ENCODE assay signal across 22 cellular contexts in the genomic region with DNA sequence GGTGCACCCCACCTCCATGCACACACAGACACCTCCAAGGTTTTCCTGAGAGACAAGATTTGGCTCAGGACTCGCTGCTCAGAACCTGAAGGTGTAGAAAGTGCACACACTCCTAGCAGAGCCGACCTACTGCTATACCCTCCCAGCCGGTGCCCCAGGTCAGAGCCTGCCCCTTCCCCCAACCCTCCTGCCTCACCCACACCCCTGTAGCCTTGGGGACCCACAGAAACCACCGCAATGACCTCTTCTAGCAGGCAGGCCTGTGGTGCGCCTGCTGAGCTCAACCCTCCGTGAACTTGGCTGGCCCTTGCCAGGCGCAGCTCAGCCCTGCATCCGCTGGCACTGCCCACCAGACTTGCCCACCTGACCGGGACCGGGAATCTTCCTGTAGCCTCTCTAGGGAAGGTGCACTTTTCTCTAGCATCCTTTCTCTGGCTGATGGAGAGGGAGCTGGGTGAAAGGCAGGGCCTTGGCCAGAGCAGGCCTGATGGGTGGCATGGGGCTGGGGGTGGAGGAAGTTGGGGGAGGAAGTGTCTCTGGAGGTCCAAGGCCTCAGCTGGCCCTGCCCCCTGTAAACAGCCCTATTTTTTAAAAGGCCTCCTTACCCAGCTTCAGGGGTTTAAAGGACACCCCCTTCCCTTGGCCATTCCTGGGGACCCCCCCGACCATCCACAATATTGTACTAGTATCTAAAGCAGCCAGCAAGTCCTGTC. TPM values are rescaled to one million over a fixed set of nuclear protein-coding genes. Genes with fewer than 3 reads are reported as not detected.
A peak's percentile ranks its signal among the peaks of the same experiment; 100 is the strongest.
DNase-seq lines count a peak whose midpoint lies in the region; ATAC-seq and TF ChIP-seq lines count a peak whose summit lies in the region.
"Had no signal": no experiment of that assay in that cellular context is flagged by ENCODE, and none has a peak within 500 bp of the region (broad histone marks: within the 10 kb centered on the region; RNA-seq: fewer than 3 reads in every experiment).

No MANE protein-coding gene starts in this region.

- H3K27ac ChIP-seq in HL-60 (replicated peaks) (peak overlapping the region; percentile 95), spleen (peak overlapping the region in 6 of 8 donors; percentile 52 to 96 (median 90))
- H3K27ac ChIP-seq: esophagus muscularis mucosa, prostate gland, transverse colon had no signal

- H3K27me3 ChIP-seq in HL-60 (ENCODE audit: insufficient read depth, poor library complexity, severe bottlenecking) (no peaks in the 10 kb centered on the region), spleen (replicated peaks in 1 of 7) (peaks cover 0 to 29% (median 0%) of the 10 kb centered on the region in 7 donors)

- H3K4me1 Mint-ChIP-seq in T-helper 2 cell treated with Interferon-gamma antibody and Interleukin-4, amounts not matched to agents 5 μg/mL and 100 μg/mL, for 36 hours (ENCODE audit: low read depth) = peaks cover 29% of the 10 kb centered on the region
- peaks cover 15 to 18% of the 10 kb centered on the region in 2 donors for H3K4me1 Mint-ChIP-seq in effector memory CD8-positive, alpha-beta T cell (ENCODE audit: low read depth in 2 of 2)

- DNase-seq in T-helper 2 cell treated with Interferon-gamma antibody and Interleukin-4, amounts not matched to agents 5 μg/mL and 100 μg/mL, for 36 hours (ENCODE audit: low spot score) = no peak
- DNase-seq in T-helper 2 cell (no peak), HL-60 (ENCODE audit: low read depth in 1 of 2, low spot score in 1 of 2) (peak in 1 of 2 experiments; percentile 54), spleen (no peak)
- DNase-seq in effector memory CD8-positive, alpha-beta T cell = no peak
- no peak for DNase-seq in activated naive CD4-positive, alpha-beta T cell treated with anti-CD3 and anti-CD28 coated beads, Interleukin-2, amount 50 U/mL, for 72 hours (ENCODE audit: low spot score in 2 of 2)
- DNase-seq: Calu3; cerebellar nuclear complex; effector CD8-positive, alpha-beta T cell; gastrocnemius medialis; mesendoderm; NCI-H1436; NCI-H524 treated with DMSO at 0.1 percent for 48 hours; SHP77 treated with DMSO at 0.1 percent for 48 hours; stimulated activated CD4-positive, alpha-beta T cell treated with anti-CD3 and anti-CD28 coated beads, Interleukin-2, amount 100 ng/mL, for 24 hours; stimulated activated naive CD4-positive, alpha-beta T cell; transverse colon had no signal

- intact Hi-C loops in spleen (cut with DNase I; ENCODE audit: low total_unique reads) = no loop called here

- peaks cover 9% of the 10 kb centered on the region for H3K27me3 Mint-ChIP-seq in T-helper 2 cell treated with Interferon-gamma antibody and Interleukin-4, amounts not matched to agents 5 μg/mL and 100 μg/mL, for 36 hours (ENCODE audit: low read depth)
- peaks cover 8 to 9% of the 10 kb centered on the region in 2 donors for H3K27me3 Mint-ChIP-seq in effector memory CD8-positive, alpha-beta T cell
- H3K27me3 Mint-ChIP-seq: activated naive CD4-positive, alpha-beta T cell treated with anti-CD3 and anti-CD28 coated beads, Interleukin-2, amount 50 U/mL, for 24 hours had no signal

- no peaks in the 10 kb centered on the region for H3K36me3 ChIP-seq in spleen
- H3K36me3 ChIP-seq: esophagus muscularis mucosa, gastrocnemius medialis, prostate gland, transverse colon had no signal

- no peak overlapping the region for H3K4me3 Mint-ChIP-seq in T-helper 2 cell treated with Interferon-gamma antibody and Interleukin-4, amounts not matched to agents 5 μg/mL and 100 μg/mL, for 36 hours
- peak overlapping the region; percentile 10 for H3K4me3 Mint-ChIP-seq in effector memory CD8-positive, alpha-beta T cell
- H3K4me3 Mint-ChIP-seq: activated naive CD4-positive, alpha-beta T cell treated with anti-CD3 and anti-CD28 coated beads, Interleukin-2, amount 50 U/mL, for 24 hours had no signal

- TF ChIP-seq POLR2A in spleen (IDR thresholded peaks at IDR 0.05) = no peak

- H3K4me3 ChIP-seq in HL-60 (replicated peaks; ENCODE audit: insufficient read depth, low read length) (peak overlapping the region; percentile 3; the same call in 1 of the 2 replicates), spleen (peak overlapping the region in 1 of 8 donors; percentile 59)
- H3K4me3 ChIP-seq: esophagus muscularis mucosa, gastrocnemius medialis, prostate gland, transverse colon had no signal

- H3K9me3 ChIP-seq in spleen = no peaks in the 10 kb centered on the region
- H3K9me3 ChIP-seq: esophagus muscularis mucosa, gastrocnemius medialis, prostate gland, transverse colon had no signal

- no peaks in the 10 kb centered on the region for H3K36me3 Mint-ChIP-seq in T-helper 2 cell treated with Interferon-gamma antibody and Interleukin-4, amounts not matched to agents 5 μg/mL and 100 μg/mL, for 36 hours (ENCODE audit: low read depth)
- no peaks in the 10 kb centered on the region for H3K36me3 Mint-ChIP-seq in effector memory CD8-positive, alpha-beta T cell (ENCODE audit: insufficient read depth)
- H3K36me3 Mint-ChIP-seq in activated naive CD4-positive, alpha-beta T cell treated with anti-CD3 and anti-CD28 coated beads, Interleukin-2, amount 50 U/mL, for 72 hours = peaks cover 0 to 1% of the 10 kb centered on the region in 2 donors
- H3K36me3 Mint-ChIP-seq: activated naive CD4-positive, alpha-beta T cell treated with anti-CD3 and anti-CD28 coated beads, Interleukin-2, amount 50 U/mL, for 24 hours had no signal

- H3K27ac Mint-ChIP-seq in T-helper 2 cell treated with Interferon-gamma antibody and Interleukin-4, amounts not matched to agents 5 μg/mL and 100 μg/mL, for 36 hours = peak overlapping the region; percentile 45
- H3K27ac Mint-ChIP-seq in effector memory CD8-positive, alpha-beta T cell = peak overlapping the region; percentile 62 to 72
- no peak overlapping the region for H3K27ac Mint-ChIP-seq in activated naive CD4-positive, alpha-beta T cell treated with anti-CD3 and anti-CD28 coated beads, Interleukin-2, amount 50 U/mL, for 72 hours
- H3K27ac Mint-ChIP-seq: activated naive CD4-positive, alpha-beta T cell treated with anti-CD3 and anti-CD28 coated beads, Interleukin-2, amount 50 U/mL, for 24 hours had no signal

- no peak for ATAC-seq in effector memory CD8-positive, alpha-beta T cell (replicated peaks)
- ATAC-seq in GM21360 (IDR thresholded peaks at IDR 0.05; ENCODE audit: unreplicated experiment) (no peak), esophagus mucosa (no peak)
- no peak for ATAC-seq in activated naive CD4-positive, alpha-beta T cell treated with anti-CD3 and anti-CD28 coated beads, Interleukin-2, amount 50 U/mL, for 72 hours
- ATAC-seq: gastrocnemius medialis had no signal

- TF ChIP-seq CTCF in HL-60 (IDR thresholded peaks at IDR 0.05; ENCODE audit: insufficient read depth, low read length) (no peak), spleen (IDR thresholded peaks at IDR 0.05 in 8 of 11, conservative IDR thresholded peaks at IDR 0.05 in 3 of 11) (no peak)

- WGBS in spleen, 5 donors = 47 to 69% (median 62%) methylated on average over 8 to 11 of the region's 11 CpGs

- peaks cover under 1% of the 10 kb centered on the region for H3K9me3 Mint-ChIP-seq in T-helper 2 cell treated with Interferon-gamma antibody and Interleukin-4, amounts not matched to agents 5 μg/mL and 100 μg/mL, for 36 hours
- no peaks in the 10 kb centered on the region for H3K9me3 Mint-ChIP-seq in effector memory CD8-positive, alpha-beta T cell
- peaks cover 0 to 1% of the 10 kb centered on the region in 2 donors for H3K9me3 Mint-ChIP-seq in activated naive CD4-positive, alpha-beta T cell treated with anti-CD3 and anti-CD28 coated beads, Interleukin-2, amount 50 U/mL, for 72 hours
- H3K9me3 Mint-ChIP-seq: activated naive CD4-positive, alpha-beta T cell treated with anti-CD3 and anti-CD28 coated beads, Interleukin-2, amount 50 U/mL, for 24 hours had no signal

- H3K4me1 ChIP-seq in spleen = peaks cover 29 to 80% (median 59%) of the 10 kb centered on the region in 6 donors

RNA-seq across cellular contexts. Expression of a gene that starts 36.9 kb away (rescaled TPM):
- total RNA-seq in spleen (10 to 100 TPM in 2 of 7 donors, 1 to 10 TPM in 5; 2.9 to 16.3 (median 7.1) TPM), esophagus mucosa (13.7 TPM)
- 1 to 10 TPM; 4.7 to 7.7 (median 5.9) TPM for polyA plus RNA-seq in spleen
- total RNA-seq in activated naive CD4-positive, alpha-beta T cell treated with anti-CD3 and anti-CD28 coated beads, Interleukin-2, amount 50 U/mL, for 72 hours = 10 to 100 TPM; 39.3 to 44.4 TPM

Comparison
In these comparisons a context has a peak if more than half of its experiments do, and no peak if none do; other contexts are left out.
1. H3K27ac Mint-ChIP-seq: peak in T-helper 2 cell treated with Interferon-gamma antibody and Interleukin-4, amounts not matched to agents 5 μg/mL and 100 μg/mL, for 36 hours (single experiment) and effector memory CD8-positive, alpha-beta T cell (2 of 2); none in activated naive CD4-positive, alpha-beta T cell treated with anti-CD3 and anti-CD28 coated beads, Interleukin-2, amount 50 U/mL, for 72 hours (0 of 2).